Comparison of ENCODE assay signal across 1 cellular context in genomic region chr17:79006001-79006400, GRCh38.
TF ChIP-seq lines count a peak whose summit lies in the region.

No MANE protein-coding gene starts in this region.

TF ChIP-seq in IMR-90, 13 proteins besides CTCF, POLR2A, EP300 and RAD21:
- TF ChIP-seq MAFK (IDR thresholded peaks at IDR 0.05; ENCODE audit: low read depth, low read length) (no peak), SMC3 (IDR thresholded peaks at IDR 0.05; ENCODE audit: low read depth, low read length) (no peak), CHD1 (IDR thresholded peaks at IDR 0.05; ENCODE audit: low read depth, low read length) (no peak), RCOR1 (IDR thresholded peaks at IDR 0.05; ENCODE audit: insufficient replicate concordance, low read length) (no peak)
TF ChIP-seq in IMR-90: peak in this region for 0.
